ENCODE assay signal across 14 cellular contexts in the genomic region with DNA sequence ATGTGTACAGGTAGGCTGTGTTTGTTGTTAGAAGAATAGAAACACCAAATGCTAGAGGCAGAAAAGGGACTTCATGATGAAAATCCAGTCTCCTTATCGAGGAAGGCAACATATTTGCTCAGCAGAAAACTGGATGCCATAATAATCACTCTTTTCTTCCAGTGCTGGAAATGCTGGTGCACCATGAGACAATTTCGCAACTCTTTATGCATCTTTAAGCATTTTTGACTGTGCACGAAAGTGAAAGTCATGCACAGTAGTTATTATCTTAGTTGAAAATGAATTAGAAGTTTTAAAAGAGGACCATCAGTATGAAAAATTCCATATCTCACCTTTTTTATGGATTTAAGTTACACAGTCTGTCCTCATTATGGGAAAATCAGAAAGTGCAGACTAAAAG. TPM values are rescaled to one million over a fixed set of nuclear protein-coding genes. Genes with fewer than 3 reads are reported as not detected.
DNase-seq lines count a peak whose midpoint lies in the region; ATAC-seq and TF ChIP-seq lines count a peak whose summit lies in the region.
"Had no signal": no experiment of that assay in that cellular context is flagged by ENCODE, and none has a peak within 500 bp of the region (broad histone marks: within the 10 kb centered on the region; RNA-seq: fewer than 3 reads in every experiment).

No MANE protein-coding gene starts in this region.

- 76 to 82% (median 80%) methylated on average over 3 of the region's 3 CpGs for whole genome bisulfite sequencing in stomach, 5 donors

- DNase-seq in SKM-1 (lab: John Stamatoyannopoulos, UW; ENCODE audit: unreplicated experiment) (peak; percentile 16), SKM-1 treated with dmso at 0.1 percent for 144 hours (lab: John Stamatoyannopoulos, UW; ENCODE audit: unreplicated experiment) (no peak), MV-4-11 (lab: John Stamatoyannopoulos, UW) (peak; percentile 37), iris pigment epithelial cell (ENCODE audit: low read depth) (peak; percentile 56), superior temporal gyrus (ENCODE audit: extremely low spot score) (no peak), stomach (no peak)
- DNase-seq: 8988T, EL, NCI-H1417 treated with DMSO at 0.1 percent for 48 hours, PC-9, retina had no signal

- intact Hi-C loops in stomach (cut with DNase I; ENCODE audit: low total_unique reads), result no loop called here

- no peaks in the 10 kb centered on the region for H3K9me3 ChIP-seq in stomach

- no peak overlapping the region for H3K27ac ChIP-seq in stomach
- H3K27ac ChIP-seq: PC-9 had no signal

- peak; percentile 66 for ATAC-seq in GM21723 (IDR thresholded peaks at IDR 0.05; ENCODE audit: unreplicated experiment)
- ATAC-seq in HG03045 (IDR thresholded peaks at IDR 0.05; ENCODE audit: unreplicated experiment), result no peak
- ATAC-seq: WTC11 had no signal

- peaks cover 0 to 10% (median 2%) of the 10 kb centered on the region in 4 donors for H3K36me3 ChIP-seq in stomach

- H3K4me1 ChIP-seq in stomach, result no peaks in the 10 kb centered on the region

- TF ChIP-seq POLR2A in stomach (IDR thresholded peaks at IDR 0.05), result no peak

- no peak for TF ChIP-seq CTCF in stomach (IDR thresholded peaks at IDR 0.05)

- no peaks in the 10 kb centered on the region for H3K27me3 ChIP-seq in stomach

- TF ChIP-seq EP300 in stomach (IDR thresholded peaks at IDR 0.05), result no peak

- no peak overlapping the region for H3K4me3 ChIP-seq in stomach
- H3K4me3 ChIP-seq: PC-9 had no signal

RNA-seq across cellular contexts. Expression of a gene that starts 29.1 kb away (rescaled TPM):
- 10 to 100 TPM in 4 of 5 donors, 1 to 10 TPM in 1; 8.2 to 68.7 (median 27.9) TPM for total RNA-seq in stomach
- 10 to 100 TPM; 22.0 to 28.2 (median 22.3) TPM for polyA plus RNA-seq in stomach

Comparison
In these comparisons a context has a peak if more than half of its experiments do, and no peak if none do; other contexts are left out.
1. DNase-seq: peak in SKM-1 (single experiment), MV-4-11 (single experiment) and iris pigment epithelial cell (single experiment); none in SKM-1 treated with dmso at 0.1 percent for 144 hours (single experiment), superior temporal gyrus (single experiment) and stomach (single experiment).